36 cellular contexts compared by ENCODE assay signal in genomic region chr3:99762901-99763300, GRCh38.
"Had no signal": no experiment of that assay in that cellular context is flagged by ENCODE, and none has a peak within 500 bp of the region (broad histone marks: within the 10 kb centered on the region; RNA-seq: fewer than 3 reads in every experiment).

No MANE protein-coding gene starts in this region.

- H3K4me1 ChIP-seq: adrenal gland, body of pancreas, breast epithelium had no signal

- H3K27me3 Mint-ChIP-seq: activated CD4-positive, alpha-beta memory T cell treated with anti-CD3 and anti-CD28 coated beads for 36 hours had no signal

- H3K4me3 Mint-ChIP-seq: activated B cell treated with CpG ODN at 0.5 μM for 24 hours; activated CD4-positive, alpha-beta memory T cell treated with anti-CD3 and anti-CD28 coated beads for 36 hours; activated CD4-positive, alpha-beta T cell treated with anti-CD3 and anti-CD28 coated beads, Interleukin-2, amount 10 ng/mL, durations not matched to agents 24 days and 14 days; activated CD8-positive, alpha-beta T cell treated with anti-CD3 and anti-CD28 coated beads for 36 hours; activated naive CD4-positive, alpha-beta T cell treated with anti-CD3 and anti-CD28 coated beads for 36 hours; activated naive CD8-positive, alpha-beta T cell treated with anti-CD3 and anti-CD28 coated beads for 36 hours; activated T-cell treated with anti-CD3 and anti-CD28 coated beads, Interleukin-2, amount 50 U/mL, for 4 hours; activated T-cell treated with anti-CD3 and anti-CD28 coated beads, Interleukin-2, amount 50 U/mL, for 72 hours; activated T-helper 1 cell treated with anti-CD3 and anti-CD28 coated beads, Interleukin-12 subunit alpha, Interleukin-12 subunit beta, Interleukin-2, Interleukin-4 antibody, amounts not matched to agents 30 ng/mL and 10 ng/mL and 1 ng/mL, durations not matched to agents 14 hours and 24 hours and 36 hours; activated T-helper 17 cell treated with anti-CD3 and anti-CD28 coated beads, Interleukin-2, amount 50 U/mL, for 72 hours; T-cell; T-helper 17 cell; T-helper 2 cell treated with Interferon-gamma antibody and Interleukin-4, amounts not matched to agents 5 μg/mL and 100 μg/mL, for 36 hours had no signal

- DNase-seq: activated B cell treated with CpG ODN at 0.5 μM for 24 hours; activated CD4-positive, alpha-beta memory T cell treated with anti-CD3 and anti-CD28 coated beads for 36 hours; activated CD4-positive, alpha-beta T cell treated with anti-CD3 and anti-CD28 coated beads for 4 hours; activated CD4-positive, alpha-beta T cell treated with anti-CD3 and anti-CD28 coated beads, Interleukin-2, amount 10 ng/mL, durations not matched to agents 24 days and 14 days; activated CD4-positive, alpha-beta T cell treated with anti-CD3 and anti-CD28 coated beads, Interleukin-2, amount 50 U/mL, for 1 hour; activated CD4-positive, alpha-beta T cell treated with anti-CD3 and anti-CD28 coated beads, Interleukin-2, amount 50 U/mL, for 4 hours; activated CD4-positive, CD25-positive, alpha-beta regulatory T cell treated with anti-CD3 and anti-CD28 coated beads, Interleukin-2, amount 50 U/mL, for 72 hours; activated CD8-positive, alpha-beta memory T cell treated with anti-CD3 and anti-CD28 coated beads, Interleukin-2, amount 50 U/mL, for 4 hours; activated CD8-positive, alpha-beta T cell treated with anti-CD3 and anti-CD28 coated beads for 36 hours; activated effector memory CD4-positive, alpha-beta T cell treated with anti-CD3 and anti-CD28 coated beads, Interleukin-2, amount 50 U/mL, for 16 hours; activated gamma-delta T cell treated with Interleukin-2 at 50 U/mL for 16 hours; activated naive CD4-positive, alpha-beta T cell; activated naive CD4-positive, alpha-beta T cell treated with anti-CD3 and anti-CD28 coated beads for 36 hours; activated naive CD4-positive, alpha-beta T cell treated with anti-CD3 and anti-CD28 coated beads, Interleukin-2, amount 50 U/mL, for 16 hours; activated naive CD8-positive, alpha-beta T cell treated with anti-CD3 and anti-CD28 coated beads for 36 hours; activated T-cell treated with anti-CD3 and anti-CD28 coated beads for 4 hours; activated T-cell treated with anti-CD3 and anti-CD28 coated beads, Interleukin-2, amount 50 U/mL, for 1 hour; activated T-cell treated with anti-CD3 and anti-CD28 coated beads, Interleukin-2, amount 50 U/mL, for 4 hours; activated T-cell treated with anti-CD3 and anti-CD28 coated beads, Interleukin-2, amount 50 U/mL, for 72 hours; adrenal gland; amniotic stem cell; aorta; body of pancreas; brain microvascular endothelial cell; central memory CD4-positive, alpha-beta T cell; T-cell; T-helper 17 cell; T-helper 9 cell had no signal

- H3K27me3 ChIP-seq: adrenal gland, brain microvascular endothelial cell, breast epithelium had no signal

- H3K9me3 ChIP-seq: adrenal gland, body of pancreas, breast epithelium had no signal

- FAIRE-seq: astrocyte, TTC549 had no signal

- H3K27ac Mint-ChIP-seq: activated B cell treated with CpG ODN at 0.5 μM for 24 hours; activated CD4-positive, alpha-beta memory T cell treated with anti-CD3 and anti-CD28 coated beads for 36 hours; activated CD4-positive, alpha-beta T cell treated with anti-CD3 and anti-CD28 coated beads, Interleukin-2, amount 10 ng/mL, durations not matched to agents 24 days and 14 days; activated CD8-positive, alpha-beta T cell treated with anti-CD3 and anti-CD28 coated beads for 36 hours; activated naive CD4-positive, alpha-beta T cell treated with anti-CD3 and anti-CD28 coated beads for 36 hours; activated naive CD4-positive, alpha-beta T cell treated with anti-CD3 and anti-CD28 coated beads, Interleukin-2, amount 50 U/mL, for 72 hours; activated naive CD8-positive, alpha-beta T cell treated with anti-CD3 and anti-CD28 coated beads for 36 hours; activated T-cell treated with anti-CD3 and anti-CD28 coated beads, Interleukin-2, amount 50 U/mL, for 72 hours; activated T-helper 1 cell treated with anti-CD3 and anti-CD28 coated beads, Interleukin-12 subunit alpha, Interleukin-12 subunit beta, Interleukin-2, Interleukin-4 antibody, amounts not matched to agents 30 ng/mL and 10 ng/mL and 1 ng/mL, durations not matched to agents 14 hours and 24 hours and 36 hours; activated T-helper 17 cell treated with anti-CD3 and anti-CD28 coated beads, Interleukin-2, amount 50 U/mL, for 72 hours; T-cell; T-helper 17 cell; T-helper 2 cell treated with Interferon-gamma antibody and Interleukin-4, amounts not matched to agents 5 μg/mL and 100 μg/mL, for 36 hours had no signal

- H3K9me3 Mint-ChIP-seq: activated B cell treated with CpG ODN at 0.5 μM for 24 hours; activated CD4-positive, alpha-beta memory T cell treated with anti-CD3 and anti-CD28 coated beads for 36 hours; activated CD4-positive, alpha-beta T cell treated with anti-CD3 and anti-CD28 coated beads, Interleukin-2, amount 10 ng/mL, durations not matched to agents 24 days and 14 days; activated CD8-positive, alpha-beta T cell treated with anti-CD3 and anti-CD28 coated beads for 36 hours; activated naive CD4-positive, alpha-beta T cell treated with anti-CD3 and anti-CD28 coated beads for 36 hours; activated naive CD4-positive, alpha-beta T cell treated with anti-CD3 and anti-CD28 coated beads, Interleukin-2, amount 50 U/mL, for 72 hours; activated naive CD8-positive, alpha-beta T cell treated with anti-CD3 and anti-CD28 coated beads for 36 hours; activated T-cell treated with anti-CD3 and anti-CD28 coated beads, Interleukin-2, amount 50 U/mL, for 4 hours; activated T-cell treated with anti-CD3 and anti-CD28 coated beads, Interleukin-2, amount 50 U/mL, for 72 hours; activated T-helper 1 cell treated with anti-CD3 and anti-CD28 coated beads, Interleukin-12 subunit alpha, Interleukin-12 subunit beta, Interleukin-2, Interleukin-4 antibody, amounts not matched to agents 30 ng/mL and 10 ng/mL and 1 ng/mL, durations not matched to agents 14 hours and 24 hours and 36 hours; activated T-helper 17 cell treated with anti-CD3 and anti-CD28 coated beads, Interleukin-2, amount 50 U/mL, for 72 hours; T-cell; T-helper 2 cell treated with Interferon-gamma antibody and Interleukin-4, amounts not matched to agents 5 μg/mL and 100 μg/mL, for 36 hours had no signal

- H3K36me3 ChIP-seq: adrenal gland, brain microvascular endothelial cell, breast epithelium had no signal

- H3K27ac ChIP-seq: adrenal gland, body of pancreas, brain microvascular endothelial cell, breast epithelium, VCaP had no signal

- H3K4me3 ChIP-seq: adrenal gland, body of pancreas, breast epithelium had no signal

- H3K36me3 Mint-ChIP-seq: activated CD4-positive, alpha-beta memory T cell treated with anti-CD3 and anti-CD28 coated beads for 36 hours; activated naive CD4-positive, alpha-beta T cell treated with anti-CD3 and anti-CD28 coated beads, Interleukin-2, amount 50 U/mL, for 72 hours; activated naive CD8-positive, alpha-beta T cell treated with anti-CD3 and anti-CD28 coated beads for 36 hours; T-cell had no signal

- ATAC-seq: activated CD8-positive, alpha-beta T cell treated with anti-CD3 and anti-CD28 coated beads for 36 hours; activated naive CD4-positive, alpha-beta T cell treated with anti-CD3 and anti-CD28 coated beads, Interleukin-2, amount 50 U/mL, for 72 hours; activated T-cell treated with anti-CD3 and anti-CD28 coated beads, Interleukin-2, amount 50 U/mL, for 4 hours; activated T-cell treated with anti-CD3 and anti-CD28 coated beads, Interleukin-2, amount 50 U/mL, for 72 hours; activated T-helper 17 cell treated with anti-CD3 and anti-CD28 coated beads, Interleukin-2, amount 50 U/mL, for 72 hours; body of pancreas; T-cell; T-helper 17 cell had no signal

- H3K4me1 Mint-ChIP-seq: activated B cell treated with CpG ODN at 0.5 μM for 24 hours; activated CD4-positive, alpha-beta T cell treated with anti-CD3 and anti-CD28 coated beads, Interleukin-2, amount 10 ng/mL, durations not matched to agents 24 days and 14 days; activated naive CD8-positive, alpha-beta T cell treated with anti-CD3 and anti-CD28 coated beads for 36 hours; activated T-helper 17 cell treated with anti-CD3 and anti-CD28 coated beads, Interleukin-2, amount 50 U/mL, for 72 hours; T-cell had no signal
